In genomic region chr21:39900491-39900890, GRCh38 we compare ENCODE assay signal across 1 cellular context.
TF ChIP-seq lines count a peak whose summit lies in the region.

No MANE protein-coding gene starts in this region.

TF ChIP-seq in GM23338, 12 proteins besides CTCF, POLR2A, EP300 and RAD21 (continued from another document):
- no peak for TF ChIP-seq ZNF462 (CRISPR knock-in tag; IDR thresholded peaks at IDR 0.05)
- TF ChIP-seq NANOG (IDR thresholded peaks at IDR 0.05; ENCODE audit: borderline replicate concordance), result no peak
- no peak for TF ChIP-seq EZH2 (IDR thresholded peaks at IDR 0.05; ENCODE audit: low read depth, unreplicated experiment)
- no peak for TF ChIP-seq REST (IDR thresholded peaks at IDR 0.05; ENCODE audit: unreplicated experiment)
- no peak for TF ChIP-seq EZH2phosphoT487 (IDR thresholded peaks at IDR 0.05; ENCODE audit: unreplicated experiment)
- no peak for TF ChIP-seq ETS1 (IDR thresholded peaks at IDR 0.05)
- TF ChIP-seq ZNF331 (CRISPR knock-in tag; IDR thresholded peaks at IDR 0.05; ENCODE audit: low read depth), result no peak
- TF ChIP-seq STAT1 (IDR thresholded peaks at IDR 0.05; ENCODE audit: unreplicated experiment), result no peak
- no peak for TF ChIP-seq POLR2AphosphoS5 (IDR thresholded peaks at IDR 0.05; ENCODE audit: low read depth)
- no peak for TF ChIP-seq JUNB (IDR thresholded peaks at IDR 0.05; ENCODE audit: unreplicated experiment)
- TF ChIP-seq ZNF114 (CRISPR knock-in tag; IDR thresholded peaks at IDR 0.05), result no peak
TF ChIP-seq in GM23338: peak in this region for 0.
